1 cellular context compared by ENCODE assay signal in genomic region chr1:77797991-77798390, GRCh38.
TF ChIP-seq lines count a peak whose summit lies in the region.

No MANE protein-coding gene starts in this region.

TF ChIP-seq in IMR-90, 13 proteins besides CTCF, POLR2A, EP300 and RAD21:
- TF ChIP-seq, protein P1, sequence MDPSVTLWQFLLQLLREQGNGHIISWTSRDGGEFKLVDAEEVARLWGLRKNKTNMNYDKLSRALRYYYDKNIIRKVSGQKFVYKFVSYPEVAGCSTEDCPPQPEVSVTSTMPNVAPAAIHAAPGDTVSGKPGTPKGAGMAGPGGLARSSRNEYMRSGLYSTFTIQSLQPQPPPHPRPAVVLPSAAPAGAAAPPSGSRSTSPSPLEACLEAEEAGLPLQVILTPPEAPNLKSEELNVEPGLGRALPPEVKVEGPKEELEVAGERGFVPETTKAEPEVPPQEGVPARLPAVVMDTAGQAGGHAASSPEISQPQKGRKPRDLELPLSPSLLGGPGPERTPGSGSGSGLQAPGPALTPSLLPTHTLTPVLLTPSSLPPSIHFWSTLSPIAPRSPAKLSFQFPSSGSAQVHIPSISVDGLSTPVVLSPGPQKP (IDR thresholded peaks at IDR 0.05; ENCODE audit: borderline replicate concordance, low read depth, low read length): no peak
- TF ChIP-seq CHD1 (IDR thresholded peaks at IDR 0.05; ENCODE audit: low read depth, low read length): no peak
- TF ChIP-seq CEBPB (IDR thresholded peaks at IDR 0.05; ENCODE audit: low read depth, low read length): no peak
- no peak for TF ChIP-seq SMC3 (IDR thresholded peaks at IDR 0.05; ENCODE audit: low read depth, low read length)
- TF ChIP-seq NFE2L2 (IDR thresholded peaks at IDR 0.05; ENCODE audit: low read depth, low read length): no peak
- TF ChIP-seq FOS (IDR thresholded peaks at IDR 0.05; ENCODE audit: low read depth, low read length): no peak
- no peak for TF ChIP-seq MAZ (IDR thresholded peaks at IDR 0.05; ENCODE audit: borderline replicate concordance, low read depth, low read length)
- TF ChIP-seq RFX5 (IDR thresholded peaks at IDR 0.05; ENCODE audit: low read depth, low read length): no peak
